ENCODE assay signal across 9 cellular contexts in genomic region chr4:4480685-4481393, GRCh38.
DNase-seq lines count a peak whose midpoint lies in the region; ATAC-seq and TF ChIP-seq lines count a peak whose summit lies in the region.
"Had no signal": no experiment of that assay in that cellular context is flagged by ENCODE, and none has a peak within 500 bp of the region (broad histone marks: within the 10 kb centered on the region; RNA-seq: fewer than 3 reads in every experiment).

No MANE protein-coding gene starts in this region.

- TF ChIP-seq CTCF in IMR-90 (conservative IDR thresholded peaks at IDR 0.05; ENCODE audit: low read depth, low read length) (peak; percentile 58), brain (conservative IDR thresholded peaks at IDR 0.05) (peak; percentile 59 to 77), liver (IDR thresholded peaks at IDR 0.05; ENCODE audit: low read depth, low read length, missing input control) (peak; percentile 24)

- H3K27me3 Mint-ChIP-seq in brain = peaks cover 21% of the 10 kb centered on the region

- H2BK5ac ChIP-seq in IMR-90 (ENCODE audit: low read depth, low read length, poor library complexity, severe bottlenecking) = no peak overlapping the region

- peak overlapping the region; percentile 17; the same call in 1 of the 2 replicates for H4K5ac ChIP-seq in IMR-90 (ENCODE audit: low read depth, low read length)

- in situ Hi-C loops in IMR-90 (cut with MboI; ENCODE audit: low sequenced_read_pairs) = loop anchor here (10.0 kb wide), 1 partner anchor 514 kb away; no protein-coding TSS in a partner anchor

- H3K9me3 ChIP-seq in IMR-90 (ENCODE audit: control insufficient read depth, insufficient read depth, low read length) (no peaks in the 10 kb centered on the region), liver (ENCODE audit: control insufficient read depth in 4 of 4, low read length in 3 of 4) (no peaks in the 10 kb centered on the region)
- H3K9me3 ChIP-seq: pancreas had no signal

- H3K4me1 Mint-ChIP-seq in brain = peaks cover 53% of the 10 kb centered on the region

- H3K36me3 ChIP-seq in IMR-90 (ENCODE audit: control insufficient read depth, insufficient read depth, low read length) (no peaks in the 10 kb centered on the region), liver (ENCODE audit: control insufficient read depth in 4 of 4, insufficient read depth in 3 of 4, low read depth in 1 of 4, low read length in 3 of 4) (no peaks in the 10 kb centered on the region)
- H3K36me3 ChIP-seq: pancreas had no signal

- H3K27ac Mint-ChIP-seq in brain = peak overlapping the region; percentile 81 to 99 (median 95)

- peak overlapping the region; percentile 17 to 75 (median 54) for H3K4me3 Mint-ChIP-seq in brain

- no peak overlapping the region for H3K18ac ChIP-seq in IMR-90 (ENCODE audit: low read depth, low read length)

- H3K4me3 ChIP-seq in IMR-90 (ENCODE audit: insufficient read depth, low read depth, low read length) = no peak overlapping the region
- no peak overlapping the region for H3K4me3 ChIP-seq in liver (ENCODE audit: low read depth in 1 of 3, low read length in 3 of 3)
- H3K4me3 ChIP-seq: pancreas had no signal

- no peaks in the 10 kb centered on the region for H3K9me3 Mint-ChIP-seq in brain

- no peak overlapping the region for H3K14ac ChIP-seq in IMR-90 (replicated peaks; ENCODE audit: low read depth, low read length)

- no peak overlapping the region for H4K91ac ChIP-seq in IMR-90 (ENCODE audit: insufficient read depth, low read depth, low read length)

- no TSS peak for BruUV-seq in IMR-90 (replicated peaks; lab: Mats Ljungman, UMichigan)

- no peak overlapping the region for H2BK15ac ChIP-seq in IMR-90 (ENCODE audit: low read depth, low read length)

- CTCF ChIA-PET in IMR-90 (lab: Yijun Ruan, JAX) = interaction anchor here (0.8 to 1.7 kb wide), 5 partner anchors 9 to 399 kb away, joined by 3 to 4 read pairs (median 3); no protein-coding TSS in a partner anchor

- 0 out of 2 replicates have a peak overlapping the region, but pooled peaks have one; percentile 20 for H3K4me2 ChIP-seq in IMR-90 (ENCODE audit: low read depth, low read length)

- no peak overlapping the region for H3K23ac ChIP-seq in IMR-90 (ENCODE audit: low read depth, low read length)

- intact Hi-C loops in IMR-90 (cut with micrococcal nuclease) (loop anchor here (2.0 kb wide), 1 partner anchor 510 kb away; no protein-coding TSS in a partner anchor), left colon (cut with DNase I, micrococcal nuclease) (no loop called here)

- no peak for TF ChIP-seq POLR2A in IMR-90 (IDR thresholded peaks at IDR 0.05; ENCODE audit: low read depth, low read length)

- no peak overlapping the region for H2AFZ ChIP-seq in IMR-90 (replicated peaks; ENCODE audit: low read length, poor library complexity)

- no peak overlapping the region for H3K4ac ChIP-seq in IMR-90 (ENCODE audit: low read depth, low read length)

- no peak overlapping the region for H2BK120ac ChIP-seq in IMR-90 (ENCODE audit: low read depth, low read length)

- H3K56ac ChIP-seq in IMR-90 (ENCODE audit: extremely low read depth, insufficient read depth, low read length) = no peak overlapping the region

- no peaks in the 10 kb centered on the region for H3K36me3 Mint-ChIP-seq in brain

- H3K27ac ChIP-seq in IMR-90 (ENCODE audit: insufficient read depth, low read length) = no peak overlapping the region
- no peak overlapping the region for H3K27ac ChIP-seq in liver (ENCODE audit: low read depth in 1 of 2, low read length in 2 of 2)
- H3K27ac ChIP-seq: pancreas had no signal

- peak overlapping the region in 1 of 2 experiments; percentile 31; a peak in 2 of 4 replicates for H4K8ac ChIP-seq in IMR-90 (ENCODE audit: low read depth in 2 of 2, low read length in 2 of 2)

- TF ChIP-seq RAD21 in IMR-90 (IDR thresholded peaks at IDR 0.05; ENCODE audit: low read length) = peak; percentile 48
- peak; percentile 58 to 65 for TF ChIP-seq RAD21 in liver (IDR thresholded peaks at IDR 0.05)

- dilution Hi-C loops in IMR-90 (cut with HindIII; ENCODE audit: low sequenced_read_pairs, unreplicated experiment) = no loop called here

- no CpG with 5 or more reads among the region's 6 CpGs for WGBS in IMR-90 (ENCODE audit: extremely low coverage in 2 of 2, insufficient read length in 1 of 2), 2 experiments
- WGBS in liver = 86% methylated on average over 6 of the region's 6 CpGs

- H3K9me1 ChIP-seq in IMR-90 (ENCODE audit: insufficient read depth, low read length) = peaks cover 5% of the 10 kb centered on the region; the same call in 1 of the 2 replicates

- H2BK20ac ChIP-seq in IMR-90 (ENCODE audit: low read depth, low read length) = no peak overlapping the region

- H3K4me1 ChIP-seq in IMR-90 (ENCODE audit: control insufficient read depth, insufficient read depth, low read length) (peaks cover 13% of the 10 kb centered on the region), liver (ENCODE audit: control insufficient read depth in 4 of 4, insufficient read depth in 4 of 4, low read length in 3 of 4) (peaks cover 0 to 14% (median 13%) of the 10 kb centered on the region in 4 donors)

- H3K79me1 ChIP-seq in IMR-90 (ENCODE audit: low read depth in 1 of 2, low read length in 2 of 2) = peaks cover 38 to 59% of the 10 kb centered on the region in 2 experiments

- ATAC-seq in IMR-90 (ENCODE audit: low read depth) (peak; percentile 79), left colon (no peak), GM18498 (IDR thresholded peaks at IDR 0.05; ENCODE audit: unreplicated experiment) (no peak), HG03175 (IDR thresholded peaks at IDR 0.05; ENCODE audit: unreplicated experiment) (no peak)

- POLR2A ChIA-PET in IMR-90 (lab: Charles Lee; ENCODE audit: unreplicated experiment) = no interaction called here

- H3K9ac ChIP-seq in IMR-90 (ENCODE audit: low read depth, low read length) (no peak overlapping the region; the same call in 1 of the 2 replicates), liver (ENCODE audit: low read depth in 1 of 2, low read length in 2 of 2) (no peak overlapping the region)

- H2AK9ac ChIP-seq in IMR-90 (replicated peaks; ENCODE audit: low read depth, low read length, poor library complexity) = no peak overlapping the region

- H3K27me3 ChIP-seq in IMR-90 (ENCODE audit: control insufficient read depth, insufficient read depth, low read length) (no peaks in the 10 kb centered on the region), liver (ENCODE audit: control insufficient read depth in 4 of 4, insufficient read depth in 4 of 4, low read length in 3 of 4) (no peaks in the 10 kb centered on the region)
- H3K27me3 ChIP-seq: pancreas had no signal

- DNase-seq in AG08396 (ENCODE audit: low spot score) (peak; percentile 48), IMR-90 (peak; percentile 41), left colon (no peak), NOMO-1 treated with DMSO at 0.1 percent for 48 hours (lab: John Stamatoyannopoulos, UW; ENCODE audit: unreplicated experiment) (no peak)
- DNase-seq: pancreas had no signal

- peaks cover 27% of the 10 kb centered on the region for H4K20me1 ChIP-seq in IMR-90 (ENCODE audit: insufficient read depth, low read length)

- H2AK5ac ChIP-seq in IMR-90 (ENCODE audit: low read depth, low read length) = no peak overlapping the region

TF ChIP-seq in IMR-90, 13 proteins besides CTCF, POLR2A, EP300 and RAD21:
- TF ChIP-seq FOS (IDR thresholded peaks at IDR 0.05; ENCODE audit: low read depth, low read length) (no peak), BHLHE40 (IDR thresholded peaks at IDR 0.05; ENCODE audit: low read depth, low read length) (no peak), MXI1 (IDR thresholded peaks at IDR 0.05; ENCODE audit: borderline replicate concordance, low read depth, low read length) (no peak), CHD1 (IDR thresholded peaks at IDR 0.05; ENCODE audit: low read depth, low read length) (no peak), SMC3 (IDR thresholded peaks at IDR 0.05; ENCODE audit: low read depth, low read length) (peak; percentile 21; the same call in 1 of the 2 replicates)
TF ChIP-seq in IMR-90: peak in this region for 1.

TF ChIP-seq in liver, 16 proteins besides CTCF, POLR2A, EP300 and RAD21 (continues in another document):
- no peak for TF ChIP-seq NR2F2 (IDR thresholded peaks at IDR 0.05)
- TF ChIP-seq TAF1 (conservative IDR thresholded peaks at IDR 0.05) = no peak
- no peak for TF ChIP-seq RXRA (IDR thresholded peaks at IDR 0.05)
- TF ChIP-seq GABPA (IDR thresholded peaks at IDR 0.05 in 1 of 2, conservative IDR thresholded peaks at IDR 0.05 in 1 of 2) = no peak
- no peak for TF ChIP-seq HNF4G (IDR thresholded peaks at IDR 0.05)
- no peak for TF ChIP-seq ATF3 (IDR thresholded peaks at IDR 0.05)
- TF ChIP-seq FOXA2 (IDR thresholded peaks at IDR 0.05) = no peak
- TF ChIP-seq REST (IDR thresholded peaks at IDR 0.05) = no peak

Comparison
In these comparisons a context has a peak if more than half of its experiments do, and no peak if none do; other contexts are left out.
1. DNase-seq: peak in AG08396 (single experiment) and IMR-90 (single experiment); none in left colon (0 of 2) and NOMO-1 treated with DMSO at 0.1 percent for 48 hours (single experiment).
2. Peak in every context shown above with its lines, with median percentiles within 50 percentile points of each other: CTCF ChIP-seq.